In the genomic region with DNA sequence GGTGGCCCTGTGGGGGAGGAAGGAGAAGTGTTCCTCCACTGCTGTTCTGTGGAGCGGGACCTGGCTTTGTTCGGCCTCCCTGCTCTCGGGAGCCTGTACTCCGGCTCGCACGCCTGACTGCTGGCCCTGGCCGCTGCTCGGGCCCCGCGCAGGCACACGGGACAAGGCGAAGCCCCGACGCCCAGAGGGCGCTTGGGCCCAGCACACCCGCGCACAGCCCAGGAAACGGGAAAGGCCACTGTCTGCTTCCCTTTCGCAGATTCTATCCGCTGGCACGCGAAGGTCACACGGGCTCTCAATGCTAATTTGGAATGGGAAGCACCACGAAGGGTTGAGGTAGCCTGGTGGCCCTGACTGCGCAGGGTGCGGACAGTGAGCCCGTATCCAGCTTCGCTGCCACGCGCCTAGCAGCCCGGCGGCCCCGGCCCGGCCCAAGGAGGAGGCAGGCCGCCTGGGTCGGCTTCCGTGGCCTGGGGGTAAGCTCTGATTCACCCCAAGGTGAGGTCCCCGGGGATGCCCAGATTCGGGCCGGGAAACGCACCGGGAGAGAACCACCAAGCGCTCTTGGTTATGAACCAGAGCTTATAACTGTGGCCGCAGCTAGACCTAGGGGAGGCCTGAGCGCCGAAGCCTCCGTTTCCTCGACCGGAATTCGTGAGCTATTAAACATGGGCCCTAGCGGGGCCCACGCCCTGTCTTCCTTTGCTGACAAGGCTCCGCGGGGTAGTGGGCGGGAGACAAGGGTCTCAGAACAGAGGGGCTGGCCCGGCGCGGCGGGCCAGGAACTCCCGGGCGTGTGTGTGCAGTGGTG, we compare ENCODE assay signal across 8 cellular contexts. TPM values are rescaled to one million over a fixed set of nuclear protein-coding genes. Genes with fewer than 3 reads are reported as not detected.
DNase-seq lines count a peak whose midpoint lies in the region; ATAC-seq, FAIRE-seq and TF ChIP-seq lines count a peak whose summit lies in the region.

No MANE protein-coding gene starts in this region.

- no peak overlapping the region for H3K9ac ChIP-seq in rectal smooth muscle tissue (ENCODE audit: low read length)

- H3K27ac Mint-ChIP-seq in T-helper 17 cell: peak overlapping the region; percentile 1

- H3K4me1 Mint-ChIP-seq in T-helper 17 cell: peaks cover 5% of the 10 kb centered on the region

- H3K27me3 Mint-ChIP-seq in T-helper 17 cell: peaks cover 57% of the 10 kb centered on the region

- peaks cover 29 to 35% of the 10 kb centered on the region in 2 donors for H3K27me3 ChIP-seq in right atrium auricular region
- peaks cover 32% of the 10 kb centered on the region for H3K27me3 ChIP-seq in rectal smooth muscle tissue (ENCODE audit: control insufficient read depth, insufficient read depth, low read length)

- H3K4me3 Mint-ChIP-seq in T-helper 17 cell: no peak overlapping the region

- H3K36me3 ChIP-seq in right atrium auricular region (no peaks in the 10 kb centered on the region), rectal smooth muscle tissue (ENCODE audit: control insufficient read depth, insufficient read depth, low read length) (no peaks in the 10 kb centered on the region)

- H3K27ac ChIP-seq in right atrium auricular region (no peak overlapping the region), rectal smooth muscle tissue (ENCODE audit: low read depth, low read length) (no peak overlapping the region)

- H3K36me3 Mint-ChIP-seq in T-helper 17 cell (ENCODE audit: low read depth): peaks cover 8% of the 10 kb centered on the region

- peaks cover 0 to 34% of the 10 kb centered on the region in 2 donors for H3K4me1 ChIP-seq in right atrium auricular region
- no peaks in the 10 kb centered on the region for H3K4me1 ChIP-seq in rectal smooth muscle tissue (ENCODE audit: control insufficient read depth, insufficient read depth, low read length)

- DNase-seq in GM20000 (ENCODE audit: low spot score): peak; percentile 37
- DNase-seq in T-helper 17 cell: no peak
- peak; percentile 54 for DNase-seq in right atrium auricular region (ENCODE audit: low spot score)
- no peak for DNase-seq in NCI-H2196 treated with DMSO at 0.1 percent for 48 hours (lab: John Stamatoyannopoulos, UW; ENCODE audit: unreplicated experiment)
- no peak for DNase-seq in frontal cortex (ENCODE audit: low spot score in 2 of 2)

- ATAC-seq in T-helper 17 cell (no peak), GM21786 (IDR thresholded peaks at IDR 0.05; ENCODE audit: unreplicated experiment) (no peak), HG03280 (IDR thresholded peaks at IDR 0.05; ENCODE audit: unreplicated experiment) (no peak)

- H3K4me3 ChIP-seq in right atrium auricular region: peak overlapping the region; percentile 15 to 41
- H3K4me3 ChIP-seq in rectal smooth muscle tissue (ENCODE audit: low read length): peak overlapping the region; percentile 52

- FAIRE-seq in frontal cortex (lab: Jason Lieb, UNC): no peak

- no peak for TF ChIP-seq CTCF in GM20000 (IDR thresholded peaks at IDR 0.05; ENCODE audit: extremely low read depth, missing control alignments)
- no peak for TF ChIP-seq CTCF in right atrium auricular region (IDR thresholded peaks at IDR 0.05)

- H3K9me3 ChIP-seq in T-helper 17 cell (ENCODE audit: control insufficient read depth, low read length, poor library complexity, severe bottlenecking) (peaks cover 4% of the 10 kb centered on the region), right atrium auricular region (no peaks in the 10 kb centered on the region)

RNA-seq across cellular contexts. Expression of a gene that starts 19.7 kb away (rescaled TPM):
- total RNA-seq in T-helper 17 cell (not detected), right atrium auricular region (1 to 10 TPM; 2.1 to 3.6 TPM), frontal cortex (0.82 TPM)

Comparison
In these comparisons a context has a peak if more than half of its experiments do, and no peak if none do; other contexts are left out.
1. DNase-seq: peak in GM20000 (single experiment) and right atrium auricular region (single experiment); none in T-helper 17 cell (0 of 3), NCI-H2196 treated with DMSO at 0.1 percent for 48 hours (single experiment) and frontal cortex (0 of 2).